ENCODE assay signal across 23 cellular contexts in the genomic region with DNA sequence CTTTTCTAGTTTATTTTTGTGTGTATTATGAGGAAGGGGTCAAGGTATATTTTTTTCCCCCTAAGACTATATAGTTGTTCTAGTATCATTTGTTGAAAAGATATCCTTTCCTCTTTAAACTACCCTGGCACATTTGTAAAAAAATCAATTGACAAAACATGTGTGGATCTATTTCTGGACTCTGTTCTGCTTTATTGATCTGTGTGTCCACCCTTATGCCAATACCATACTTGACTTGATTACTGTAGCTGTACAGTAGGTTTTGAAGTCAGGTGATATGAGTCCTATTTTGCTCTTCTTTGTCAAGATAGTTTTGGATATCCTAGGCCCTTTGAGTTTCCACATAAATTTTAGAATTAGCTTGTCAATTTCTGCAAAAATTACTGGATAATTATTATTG.
"Had no signal": no experiment of that assay in that cellular context is flagged by ENCODE, and none has a peak within 500 bp of the region (broad histone marks: within the 10 kb centered on the region; RNA-seq: fewer than 3 reads in every experiment).

No MANE protein-coding gene starts in this region.

- ATAC-seq: esophagus mucosa, gastrocnemius medialis, heart right ventricle, left cardiac atrium, lower lobe of right lung had no signal

- DNase-seq: dermis blood vessel endothelial cell; dorsolateral prefrontal cortex; effector CD4-positive, alpha-beta T cell; effector memory CD4-positive, alpha-beta T cell; esophagus squamous epithelium; foreskin fibroblast; foreskin melanocyte; gastrocnemius medialis; glutamatergic neuron; head of caudate nucleus; heart right ventricle; hippocampal formation; left cardiac atrium; left ventricle myocardium inferior; lower lobe of right lung; mesenchymal stem cell; midbrain had no signal

- H3K36me3 ChIP-seq: esophagus squamous epithelium, gastrocnemius medialis, heart right ventricle, left ventricle myocardium inferior, lower lobe of right lung had no signal

- H3K27ac ChIP-seq: coronary artery, dorsolateral prefrontal cortex, esophagus squamous epithelium, gastrocnemius medialis, heart right ventricle, left ventricle myocardium inferior, lower lobe of right lung had no signal

- H3K4me1 ChIP-seq: esophagus squamous epithelium, gastrocnemius medialis, heart right ventricle, left ventricle myocardium inferior, lower lobe of right lung had no signal

- H3K4me3 ChIP-seq: coronary artery, dorsolateral prefrontal cortex, esophagus squamous epithelium, gastrocnemius medialis, heart right ventricle, left ventricle myocardium inferior, lower lobe of right lung had no signal

- H3K27me3 ChIP-seq: dorsolateral prefrontal cortex, esophagus squamous epithelium, gastrocnemius medialis, heart right ventricle had no signal

- FAIRE-seq: colon, endothelial cell of umbilical vein, islet of Langerhans, keratinocyte had no signal

- H3K9me3 ChIP-seq: esophagus squamous epithelium, gastrocnemius medialis, heart right ventricle, left ventricle myocardium inferior, lower lobe of right lung had no signal
